In genomic region chr18:71116535-71116934, GRCh38 we compare ENCODE assay signal across 14 cellular contexts.
"Had no signal": no experiment of that assay in that cellular context is flagged by ENCODE, and none has a peak within 500 bp of the region (broad histone marks: within the 10 kb centered on the region; RNA-seq: fewer than 3 reads in every experiment).

No MANE protein-coding gene starts in this region.

- H3K27ac ChIP-seq: breast epithelium, heart left ventricle, left lung, ovary, upper lobe of right lung had no signal

- H3K4me3 ChIP-seq: breast epithelium, heart left ventricle, left lung, ovary, upper lobe of right lung had no signal

- H3K36me3 ChIP-seq: breast epithelium, heart left ventricle, left lung, ovary, upper lobe of right lung had no signal

- H3K9me3 ChIP-seq: ovary, upper lobe of right lung had no signal

- H3K27ac Mint-ChIP-seq: activated naive CD8-positive, alpha-beta T cell treated with anti-CD3 and anti-CD28 coated beads, Interleukin-2, amount 10 ng/mL, durations not matched to agents 7 days and 5 days; stimulated activated naive CD8-positive, alpha-beta T cell treated with anti-CD3 and anti-CD28 coated beads, Interleukin-15, Interleukin-2, amounts not matched to agents 100 ng/mL and 50 ng/mL, for 24 hours had no signal

- H3K4me1 ChIP-seq: breast epithelium, heart left ventricle, left lung, upper lobe of right lung had no signal

- H3K27me3 Mint-ChIP-seq: stimulated activated naive CD8-positive, alpha-beta T cell treated with anti-CD3 and anti-CD28 coated beads, Interleukin-15, Interleukin-2, amounts not matched to agents 100 ng/mL and 50 ng/mL, for 24 hours had no signal

- H3K27me3 ChIP-seq: breast epithelium, heart left ventricle, left lung, ovary, upper lobe of right lung had no signal

- ATAC-seq: heart left ventricle, left lung, upper lobe of right lung had no signal

- DNase-seq: activated CD4-positive, alpha-beta T cell treated with anti-CD3 and anti-CD28 coated beads for 1 hour; activated CD4-positive, alpha-beta T cell treated with anti-CD3 and anti-CD28 coated beads, Interleukin-2, amount 50 U/mL, for 48 hours; activated naive CD8-positive, alpha-beta T cell treated with anti-CD3 and anti-CD28 coated beads, Interleukin-2, amount 10 ng/mL, durations not matched to agents 7 days and 5 days; aorta; foreskin melanocyte; left lung; ovary; stimulated activated CD4-positive, alpha-beta T cell treated with anti-CD3 and anti-CD28 coated beads, Interleukin-15, amount 100 ng/mL, for 24 hours; stimulated activated CD4-positive, alpha-beta T cell treated with anti-CD3 and anti-CD28 coated beads, Interleukin-4, amount 100 ng/mL, for 24 hours; T-helper 9 cell; upper lobe of right lung had no signal

- H3K4me1 Mint-ChIP-seq: activated naive CD8-positive, alpha-beta T cell treated with anti-CD3 and anti-CD28 coated beads, Interleukin-2, amount 10 ng/mL, durations not matched to agents 7 days and 5 days had no signal

- H3K4me3 Mint-ChIP-seq: activated naive CD8-positive, alpha-beta T cell treated with anti-CD3 and anti-CD28 coated beads, Interleukin-2, amount 10 ng/mL, durations not matched to agents 7 days and 5 days; stimulated activated naive CD8-positive, alpha-beta T cell treated with anti-CD3 and anti-CD28 coated beads, Interleukin-15, Interleukin-2, amounts not matched to agents 100 ng/mL and 50 ng/mL, for 24 hours had no signal

- H3K36me3 Mint-ChIP-seq: activated naive CD8-positive, alpha-beta T cell treated with anti-CD3 and anti-CD28 coated beads, Interleukin-2, amount 10 ng/mL, durations not matched to agents 7 days and 5 days had no signal
